In genomic region chr16:17749706-17750105, GRCh38 we compare ENCODE assay signal across 9 cellular contexts.
"Had no signal": no experiment of that assay in that cellular context is flagged by ENCODE, and none has a peak within 500 bp of the region (broad histone marks: within the 10 kb centered on the region; RNA-seq: fewer than 3 reads in every experiment).

No MANE protein-coding gene starts in this region.

- H3K4me2 ChIP-seq: KMS-11 had no signal

- ATAC-seq: HepG2 had no signal

- H3K4me1 Mint-ChIP-seq: IgD-negative memory B cell had no signal

- DNase-seq: IMR-90, Karpas-422, KBM-7, KG1 had no signal

- H3K9ac ChIP-seq: KMS-11 had no signal

- H3K27ac ChIP-seq: HL-60, KMS-11 had no signal

- H3K4me3 Mint-ChIP-seq: IgD-negative memory B cell had no signal

- H3K27ac Mint-ChIP-seq: IgD-negative memory B cell had no signal

- H3K36me3 Mint-ChIP-seq: IgD-negative memory B cell had no signal

- FAIRE-seq: HepG2, HTR-8/SVneo had no signal
